ENCODE assay signal across 25 cellular contexts in the genomic region with DNA sequence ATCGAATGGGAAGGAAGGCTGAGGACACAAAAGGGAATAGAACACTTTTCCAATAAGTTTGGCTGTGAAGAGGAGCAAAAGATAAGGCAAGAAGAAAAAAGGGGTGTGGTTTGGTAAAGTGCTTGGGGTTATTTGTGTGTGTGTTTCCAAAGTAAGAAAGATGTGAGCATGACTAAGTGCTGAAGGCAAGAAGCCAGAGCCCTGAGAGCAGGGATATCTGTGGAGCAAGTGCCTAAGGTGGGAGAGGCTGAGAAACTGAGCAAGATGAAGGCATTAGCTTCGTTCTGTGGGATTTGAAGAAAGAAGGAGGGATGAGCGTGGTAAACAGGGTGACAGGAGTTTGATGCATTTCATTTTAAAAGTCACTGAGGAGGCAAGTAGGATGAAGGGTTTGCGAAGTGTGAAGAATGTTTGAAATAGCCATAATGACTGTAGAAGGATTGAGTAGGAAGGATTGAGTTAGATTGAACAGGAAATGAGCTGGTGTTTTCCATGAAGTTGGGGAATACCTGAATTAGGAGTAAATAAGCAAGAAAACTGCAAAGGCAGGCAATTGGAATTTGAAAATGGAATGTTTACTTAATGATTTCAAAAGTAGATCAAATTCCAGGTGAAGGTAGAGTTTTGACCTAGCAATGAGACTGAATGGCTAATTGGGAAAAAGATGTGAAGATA. TPM values are rescaled to one million over a fixed set of nuclear protein-coding genes. Genes with fewer than 3 reads are reported as not detected.
DNase-seq lines count a peak whose midpoint lies in the region; ATAC-seq, FAIRE-seq and TF ChIP-seq lines count a peak whose summit lies in the region.
"Had no signal": no experiment of that assay in that cellular context is flagged by ENCODE, and none has a peak within 500 bp of the region (broad histone marks: within the 10 kb centered on the region; RNA-seq: fewer than 3 reads in every experiment).

No MANE protein-coding gene starts in this region.

- H3F3A ChIP-seq in PC-3 (ENCODE audit: low read length, unreplicated experiment), result no peaks in the 10 kb centered on the region

- no peaks in the 10 kb centered on the region for H3K9me2 ChIP-seq in PC-3 (replicated peaks; ENCODE audit: low read length)

- peaks cover 6% of the 10 kb centered on the region; the same call in 1 of the 2 replicates for H3K27me3 ChIP-seq in PC-3 (ENCODE audit: low read length)
- no peaks in the 10 kb centered on the region for H3K27me3 ChIP-seq in bronchial epithelial cell (ENCODE audit: control insufficient read depth, insufficient read depth, low read length)
- no peaks in the 10 kb centered on the region for H3K27me3 ChIP-seq in osteoblast (ENCODE audit: insufficient read depth, low read length)
- H3K27me3 ChIP-seq: BE2C had no signal

- H3K4me1 Mint-ChIP-seq in T-helper 1 cell treated with Interleukin-12 subunit alpha and Interleukin-12 subunit beta and Interleukin-4 antibody, amounts not matched to agents 30 μg/mL and 1 μg/mL, for 36 hours (ENCODE audit: low read depth), result peaks cover 39% of the 10 kb centered on the region

- no TSS peak for BruUV-seq in PC-3 (replicated peaks; lab: Mats Ljungman, UMichigan)

- peaks cover 21% of the 10 kb centered on the region for H3K9me3 Mint-ChIP-seq in T-helper 1 cell treated with Interleukin-12 subunit alpha and Interleukin-12 subunit beta and Interleukin-4 antibody, amounts not matched to agents 30 μg/mL and 1 μg/mL, for 36 hours

- no peak overlapping the region for H3K4me3 Mint-ChIP-seq in T-helper 1 cell treated with Interleukin-12 subunit alpha and Interleukin-12 subunit beta and Interleukin-4 antibody, amounts not matched to agents 30 μg/mL and 1 μg/mL, for 36 hours
- H3K4me3 Mint-ChIP-seq: H9 had no signal

- ATAC-seq in PC-3 (no peak), GM18498 (IDR thresholded peaks at IDR 0.05; ENCODE audit: unreplicated experiment) (no peak)

- H3K27me3 Mint-ChIP-seq in T-helper 1 cell treated with Interleukin-12 subunit alpha and Interleukin-12 subunit beta and Interleukin-4 antibody, amounts not matched to agents 30 μg/mL and 1 μg/mL, for 36 hours (ENCODE audit: low read depth), result peaks cover 8% of the 10 kb centered on the region

- H3K36me3 ChIP-seq in PC-3 (ENCODE audit: low read depth, low read length) (no peaks in the 10 kb centered on the region), bronchial epithelial cell (ENCODE audit: control insufficient read depth, insufficient read depth, low read length) (no peaks in the 10 kb centered on the region), osteoblast (ENCODE audit: insufficient read depth, low read length) (no peaks in the 10 kb centered on the region)
- H3K36me3 ChIP-seq: BE2C had no signal

- FAIRE-seq in bronchial epithelial cell (lab: Jason Lieb, UNC), result no peak

- H3K27ac Mint-ChIP-seq in T-helper 1 cell treated with Interleukin-12 subunit alpha and Interleukin-12 subunit beta and Interleukin-4 antibody, amounts not matched to agents 30 μg/mL and 1 μg/mL, for 36 hours, result peak overlapping the region; percentile 34
- H3K27ac Mint-ChIP-seq: H9 had no signal

- H3K9me3 ChIP-seq in PC-3 (ENCODE audit: low read length) (no peaks in the 10 kb centered on the region), osteoblast (ENCODE audit: low read depth, low read length) (no peaks in the 10 kb centered on the region)
- H3K9me3 ChIP-seq: BE2C had no signal

- H3K4me2 ChIP-seq in PC-3 (ENCODE audit: low read length), result no peak overlapping the region
- no peak overlapping the region for H3K4me2 ChIP-seq in osteoblast (ENCODE audit: insufficient read depth, low read length)

- no peak overlapping the region for H3K9ac ChIP-seq in PC-3 (ENCODE audit: low read length)
- H3K9ac ChIP-seq: GM23248 had no signal

- no peak overlapping the region for H2AFZ ChIP-seq in PC-3 (ENCODE audit: low read length)
- H2AFZ ChIP-seq in osteoblast (ENCODE audit: low read length), result no peak overlapping the region
- H2AFZ ChIP-seq: GM23248 had no signal

- intact Hi-C loops in PC-3 (cut with micrococcal nuclease), result no loop called here

- POLR2A ChIA-PET in PC-3 (lab: Charles Lee; ENCODE audit: unreplicated experiment), result no interaction called here

- no peak overlapping the region for H3K27ac ChIP-seq in PC-3 (ENCODE audit: low read length)
- H3K27ac ChIP-seq in osteoblast (ENCODE audit: low read depth, low read length), result no peak overlapping the region
- H3K27ac ChIP-seq: 22Rv1, GM23248, HL-60 had no signal

- H3K4me1 ChIP-seq in PC-3 (ENCODE audit: insufficient read depth, low read length), result no peaks in the 10 kb centered on the region
- no peaks in the 10 kb centered on the region for H3K4me1 ChIP-seq in osteoblast (ENCODE audit: insufficient read depth, low read length)
- H3K4me1 ChIP-seq: BE2C had no signal

- H3K4me3 ChIP-seq in PC-3 (ENCODE audit: low read length), result no peak overlapping the region
- H3K4me3 ChIP-seq in bronchial epithelial cell (ENCODE audit: low read depth, low read length), result no peak overlapping the region
- H3K4me3 ChIP-seq in osteoblast (ENCODE audit: insufficient read depth, low read length), result no peak overlapping the region
- H3K4me3 ChIP-seq: GM23248 had no signal

- no peaks in the 10 kb centered on the region for H3K79me2 ChIP-seq in PC-3 (ENCODE audit: low read length)
- H3K79me2 ChIP-seq in osteoblast (ENCODE audit: insufficient read depth, low read length), result no peaks in the 10 kb centered on the region

- peaks cover 18% of the 10 kb centered on the region for H3K36me3 Mint-ChIP-seq in T-helper 1 cell treated with Interleukin-12 subunit alpha and Interleukin-12 subunit beta and Interleukin-4 antibody, amounts not matched to agents 30 μg/mL and 1 μg/mL, for 36 hours (ENCODE audit: low read depth)

- TF ChIP-seq CTCF in PC-3 (conservative IDR thresholded peaks at IDR 0.05; ENCODE audit: low read depth, low read length) (no peak), bronchial epithelial cell (IDR thresholded peaks at IDR 0.05; ENCODE audit: insufficient read depth, low read length, severe bottlenecking) (no peak), osteoblast (IDR thresholded peaks at IDR 0.05; ENCODE audit: extremely low read depth, low read depth, low read length) (no peak)

- no peak for DNase-seq in T-helper 1 cell
- DNase-seq in PC-3, result peak; percentile 7
- DNase-seq in bronchial epithelial cell (ENCODE audit: low read depth), result peak; percentile 45
- DNase-seq in osteoblast (ENCODE audit: insufficient read length, low spot score, missing footprints), result peak; percentile 32
- DNase-seq in NCI-H2081 treated with DMSO at 0.1 percent for 48 hours (lab: John Stamatoyannopoulos, UW), result no peak
- no peak for DNase-seq in NCI-H146 (lab: John Stamatoyannopoulos, UW)
- DNase-seq: BE2C; DMS153; DND-41; GM23248; H9; Karpas-422; NCI-H1092 treated with DMSO at 0.1 percent for 48 hours; NCI-H1436; NCI-H187 treated with DMSO at 0.1 percent for 48 hours; NCI-H2107; NCI-H446; NCI-H526; NK-92 treated with Interleukin-12 subunit alpha and Interleukin-12 subunit beta, amount 100 ng/mL, for 24 hours; Right ventricle myocardium superior; RPMI8226 had no signal

- CTCF ChIA-PET in PC-3 (lab: Charles Lee), result no interaction called here

- no peaks in the 10 kb centered on the region for H4K20me1 ChIP-seq in PC-3 (ENCODE audit: low read length)
- H4K20me1 ChIP-seq in osteoblast (ENCODE audit: insufficient read depth, low read length), result no peaks in the 10 kb centered on the region

RNA-seq across cellular contexts. Expression of gene SP4, which starts 19.9 kb away (rescaled TPM):
- total RNA-seq in PC-3 (2014; rRNA removed) (2.5 and 3.1 TPM in 2 replicates), bronchial epithelial cell (5.3 and 7.3 TPM in 2 replicates), osteoblast (5.0 and 5.1 TPM in 2 replicates)

Comparison
In these comparisons a context has a peak if more than half of its experiments do, and no peak if none do; other contexts are left out.
1. DNase-seq: peak in PC-3 (single experiment), bronchial epithelial cell (single experiment) and osteoblast (single experiment); none in T-helper 1 cell (0 of 5), NCI-H2081 treated with DMSO at 0.1 percent for 48 hours (single experiment) and NCI-H146 (single experiment).